In genomic region chr17:81097134-81097942, GRCh38 we compare ENCODE assay signal across 8 cellular contexts.
A peak's percentile ranks its signal among the peaks of the same experiment; 100 is the strongest.
DNase-seq lines count a peak whose midpoint lies in the region; ATAC-seq, FAIRE-seq and TF ChIP-seq lines count a peak whose summit lies in the region.

No MANE protein-coding gene starts in this region.

- peaks cover 0 to 22% of the 10 kb centered on the region in 2 donors for H3K36me3 ChIP-seq in left lung

- intact Hi-C loops in left lung (cut with DNase I) = no loop called here

- TF ChIP-seq CTCF in coronary artery (IDR thresholded peaks at IDR 0.05) (peak; percentile 56), left lung (IDR thresholded peaks at IDR 0.05) (peak; percentile 45 to 53)

- H3K27ac ChIP-seq in coronary artery = peak overlapping the region; percentile 11 to 73
- H3K27ac ChIP-seq in left lung = peak overlapping the region; percentile 40 to 72

- H3K9me3 ChIP-seq in left lung = no peaks in the 10 kb centered on the region

- peak; percentile 95 for FAIRE-seq in HTR-8/SVneo (lab: Jason Lieb, UNC)

- H3K4me1 ChIP-seq in left lung = peaks cover 31 to 52% of the 10 kb centered on the region in 2 donors

- H3K4me3 ChIP-seq in coronary artery (peak overlapping the region; percentile 56), left lung (peak overlapping the region in 1 of 2 donors; percentile 6)

- ATAC-seq in left lung = peak; percentile 71

- no peaks in the 10 kb centered on the region for H3K27me3 ChIP-seq in left lung

- DNase-seq in 8988T (peak; percentile 85), HTR-8/SVneo (ENCODE audit: insufficient read length, low spot score) (peak; percentile 81), coronary artery (ENCODE audit: low spot score) (peak; percentile 84), left lung (peak; percentile 81 to 90), DMS153 treated with DMSO at 0.1 percent for 48 hours (lab: John Stamatoyannopoulos, UW; ENCODE audit: unreplicated experiment) (no peak), NCI-H69 (lab: John Stamatoyannopoulos, UW) (no peak)
- peak; percentile 30 to 34 for DNase-seq in activated CD4-positive, alpha-beta T cell treated with anti-CD3 and anti-CD28 coated beads for 24 hours (ENCODE audit: low read depth in 2 of 2)
- peak; percentile 65 for DNase-seq in stimulated activated CD4-positive, alpha-beta T cell treated with anti-CD3 and anti-CD28 coated beads, Interleukin-4, amount 100 ng/mL, for 1 hour

Comparison
In these comparisons a context has a peak if more than half of its experiments do, and no peak if none do; other contexts are left out.
1. DNase-seq: peak in 8988T (single experiment), HTR-8/SVneo (single experiment), activated CD4-positive, alpha-beta T cell treated with anti-CD3 and anti-CD28 coated beads for 24 hours (2 of 2), coronary artery (single experiment), left lung (2 of 2) and stimulated activated CD4-positive, alpha-beta T cell treated with anti-CD3 and anti-CD28 coated beads, Interleukin-4, amount 100 ng/mL, for 1 hour (single experiment); none in DMS153 treated with DMSO at 0.1 percent for 48 hours (single experiment) and NCI-H69 (single experiment).